24 cellular contexts compared by ENCODE assay signal in genomic region chr11:74925281-74925680, GRCh38. TPM values are rescaled to one million over a fixed set of nuclear protein-coding genes. Genes with fewer than 3 reads are reported as not detected.
DNase-seq lines count a peak whose midpoint lies in the region; ATAC-seq and TF ChIP-seq lines count a peak whose summit lies in the region.
"Had no signal": no experiment of that assay in that cellular context is flagged by ENCODE, and none has a peak within 500 bp of the region (broad histone marks: within the 10 kb centered on the region; RNA-seq: fewer than 3 reads in every experiment).

No MANE protein-coding gene starts in this region.

- H3K36me3 Mint-ChIP-seq in stimulated activated naive B cell treated with anti-CD40 and anti-IgM and Interleukin-4, amounts not matched to agents 10 μg/mL and 1 μg/mL and 100 μg/mL, for 72 hours: peaks cover 13 to 24% of the 10 kb centered on the region in 2 donors

- no peak for TF ChIP-seq CTCF in AG10803 (conservative IDR thresholded peaks at IDR 0.05; ENCODE audit: low read length)
- TF ChIP-seq CTCF in fibroblast of mammary gland (conservative IDR thresholded peaks at IDR 0.05; ENCODE audit: control insufficient read depth, insufficient read depth, low read depth, low read length): no peak

- DNase-seq in A172 (ENCODE audit: low spot score) (peak; percentile 21), AG10803 (ENCODE audit: low read depth) (peak; percentile 86), MG63 (peak; percentile 31), fibroblast of mammary gland (ENCODE audit: low read depth) (peak; percentile 84), NCI-H2171 treated with DMSO at 0.1 percent for 48 hours (lab: John Stamatoyannopoulos, UW) (no peak)
- DNase-seq in stimulated activated naive B cell treated with anti-CD40 and anti-IgM and Interleukin-4, amounts not matched to agents 10 μg/mL and 1 μg/mL and 100 μg/mL, for 72 hours: no peak
- DNase-seq: activated CD4-positive, CD25-positive, alpha-beta regulatory T cell; activated effector memory CD4-positive, alpha-beta T cell treated with Interleukin-2 at 50 U/mL for 16 hours; anterior cingulate cortex; cerebellar nuclear complex; effector CD8-positive, alpha-beta T cell; head of caudate nucleus; NCI-H146; NCI-H748 treated with DMSO at 0.1 percent for 48 hours; occipital lobe; OCI-M1; right cardiac atrium; SHP77 treated with DMSO at 0.1 percent for 48 hours had no signal

- H3K27me3 ChIP-seq in MG63: no peaks in the 10 kb centered on the region

- H3K9me3 ChIP-seq in MG63: no peaks in the 10 kb centered on the region

- no peak for ATAC-seq in GM21528 (IDR thresholded peaks at IDR 0.05; ENCODE audit: low FRiP score, unreplicated experiment)
- ATAC-seq in HG03521 (IDR thresholded peaks at IDR 0.05; ENCODE audit: unreplicated experiment): no peak
- no peak for ATAC-seq in stimulated activated naive B cell treated with anti-CD40 and anti-IgM and Interleukin-4, amounts not matched to agents 10 μg/mL and 1 μg/mL and 100 μg/mL, for 72 hours (replicated peaks)
- ATAC-seq: esophagus mucosa; HCT116; right cardiac atrium; stimulated activated memory B cell treated with anti-CD40 and anti-IgM and Interleukin-4, amounts not matched to agents 10 μg/mL and 1 μg/mL and 100 μg/mL, for 72 hours had no signal

- H3K27ac Mint-ChIP-seq in stimulated activated naive B cell treated with anti-CD40 and anti-IgM and Interleukin-4, amounts not matched to agents 10 μg/mL and 1 μg/mL and 100 μg/mL, for 72 hours: no peak overlapping the region
- H3K27ac Mint-ChIP-seq: B cell; stimulated activated memory B cell treated with anti-CD40 and anti-IgM and Interleukin-4, amounts not matched to agents 10 μg/mL and 1 μg/mL and 100 μg/mL, for 72 hours had no signal

- H3K4me3 Mint-ChIP-seq in stimulated activated naive B cell treated with anti-CD40 and anti-IgM and Interleukin-4, amounts not matched to agents 10 μg/mL and 1 μg/mL and 100 μg/mL, for 72 hours: no peak overlapping the region
- H3K4me3 Mint-ChIP-seq: B cell; stimulated activated memory B cell treated with anti-CD40 and anti-IgM and Interleukin-4, amounts not matched to agents 10 μg/mL and 1 μg/mL and 100 μg/mL, for 72 hours had no signal

- H3K36me3 ChIP-seq in MG63: peaks cover 3% of the 10 kb centered on the region; the same call in 1 of the 2 replicates

- H3K4me3 ChIP-seq in AG10803 (ENCODE audit: low read length) (no peak overlapping the region), MG63 (no peak overlapping the region), fibroblast of mammary gland (ENCODE audit: control insufficient read depth, low read depth, low read length) (no peak overlapping the region)

- H3K9me3 Mint-ChIP-seq in stimulated activated naive B cell treated with anti-CD40 and anti-IgM and Interleukin-4, amounts not matched to agents 10 μg/mL and 1 μg/mL and 100 μg/mL, for 72 hours: no peaks in the 10 kb centered on the region
- H3K9me3 Mint-ChIP-seq: stimulated activated memory B cell treated with anti-CD40 and anti-IgM and Interleukin-4, amounts not matched to agents 10 μg/mL and 1 μg/mL and 100 μg/mL, for 72 hours had no signal

- H3K27me3 Mint-ChIP-seq in stimulated activated naive B cell treated with anti-CD40 and anti-IgM and Interleukin-4, amounts not matched to agents 10 μg/mL and 1 μg/mL and 100 μg/mL, for 72 hours: no peaks in the 10 kb centered on the region
- H3K27me3 Mint-ChIP-seq: B cell; stimulated activated memory B cell treated with anti-CD40 and anti-IgM and Interleukin-4, amounts not matched to agents 10 μg/mL and 1 μg/mL and 100 μg/mL, for 72 hours had no signal

- H3K4me1 Mint-ChIP-seq in stimulated activated naive B cell treated with anti-CD40 and anti-IgM and Interleukin-4, amounts not matched to agents 10 μg/mL and 1 μg/mL and 100 μg/mL, for 72 hours: no peaks in the 10 kb centered on the region
- H3K4me1 Mint-ChIP-seq: B cell; stimulated activated memory B cell treated with anti-CD40 and anti-IgM and Interleukin-4, amounts not matched to agents 10 μg/mL and 1 μg/mL and 100 μg/mL, for 72 hours had no signal

RNA-seq across cellular contexts. Expression of gene XRRA1, which starts 23.6 kb away (rescaled TPM):
- 13.2 and 27.3 TPM in 2 replicates for total RNA-seq in A172 (2014; rRNA removed; shearing (Covaris generic))
- total RNA-seq in MG63 (2014; rRNA removed; shearing (Covaris generic); ENCODE audit: low replicate concordance): 1.1 and 64.7 TPM in 2 replicates

RNA-seq across cellular contexts. Expression of gene SPCS2, which starts 23.8 kb away (rescaled TPM):
- 35.6 and 61.5 TPM in 2 replicates for total RNA-seq in A172 (2014; rRNA removed; shearing (Covaris generic))
- 15.6 and 17.1 TPM in 2 replicates for total RNA-seq in MG63 (2014; rRNA removed; shearing (Covaris generic); ENCODE audit: low replicate concordance)

Comparison
In these comparisons a context has a peak if more than half of its experiments do, and no peak if none do; other contexts are left out.
1. DNase-seq: peak in A172 (single experiment), AG10803 (single experiment), MG63 (single experiment) and fibroblast of mammary gland (single experiment); none in NCI-H2171 treated with DMSO at 0.1 percent for 48 hours (single experiment) and stimulated activated naive B cell treated with anti-CD40 and anti-IgM and Interleukin-4, amounts not matched to agents 10 μg/mL and 1 μg/mL and 100 μg/mL, for 72 hours (single experiment).